12 cellular contexts compared by ENCODE assay signal in genomic region chr10:14820010-14820774, GRCh38. TPM values are rescaled to one million over a fixed set of nuclear protein-coding genes. Genes with fewer than 3 reads are reported as not detected.
DNase-seq lines count a peak whose midpoint lies in the region; ATAC-seq, FAIRE-seq and TF ChIP-seq lines count a peak whose summit lies in the region.
"Had no signal": no experiment of that assay in that cellular context is flagged by ENCODE, and none has a peak within 500 bp of the region (broad histone marks: within the 10 kb centered on the region; RNA-seq: fewer than 3 reads in every experiment).

No MANE protein-coding gene starts in this region.

- ATAC-seq in HG02870 (IDR thresholded peaks at IDR 0.05; ENCODE audit: unreplicated experiment): no peak
- ATAC-seq in activated CD8-positive, alpha-beta memory T cell treated with anti-CD3 and anti-CD28 coated beads, Interleukin-2, amount 10 ng/mL, durations not matched to agents 7 days and 5 days: no peak

- H3K27me3 ChIP-seq in bronchial epithelial cell (ENCODE audit: control insufficient read depth, insufficient read depth, low read length) (no peaks in the 10 kb centered on the region), Peyer's patch (no peaks in the 10 kb centered on the region)
- H3K27me3 ChIP-seq: adrenal gland had no signal

- CTCF ChIA-PET in activated CD8-positive, alpha-beta memory T cell treated with anti-CD3 and anti-CD28 coated beads, Interleukin-2, amount 10 ng/mL, durations not matched to agents 7 days and 5 days (lab: Charles Lee): interaction anchor here (0.6 to 2.7 kb wide), 3 partner anchors 322 to 623 kb away, joined by 3 to 10 read pairs (median 6); no protein-coding TSS in a partner anchor

- FAIRE-seq in bronchial epithelial cell (lab: Jason Lieb, UNC): no peak

- H3K36me3 Mint-ChIP-seq in activated CD8-positive, alpha-beta memory T cell treated with anti-CD3 and anti-CD28 coated beads, Interleukin-2, amount 10 ng/mL, durations not matched to agents 7 days and 5 days: no peaks in the 10 kb centered on the region
- H3K36me3 Mint-ChIP-seq: CD4-positive, CD25-positive, alpha-beta regulatory T cell had no signal

- TF ChIP-seq CTCF in AG09319 (IDR thresholded peaks at IDR 0.05; ENCODE audit: low read depth, low read length) (peak; percentile 27), bronchial epithelial cell (IDR thresholded peaks at IDR 0.05; ENCODE audit: insufficient read depth, low read length, severe bottlenecking) (no peak), Peyer's patch (IDR thresholded peaks at IDR 0.05) (no peak)

- peaks cover 0 to 6% (median 0%) of the 10 kb centered on the region in 4 donors for H3K4me1 ChIP-seq in Peyer's patch

- H3K36me3 ChIP-seq in bronchial epithelial cell (ENCODE audit: control insufficient read depth, insufficient read depth, low read length): no peaks in the 10 kb centered on the region
- no peaks in the 10 kb centered on the region for H3K36me3 ChIP-seq in Peyer's patch
- H3K36me3 ChIP-seq: adrenal gland had no signal

- no peaks in the 10 kb centered on the region for H3K9me3 ChIP-seq in Peyer's patch
- H3K9me3 ChIP-seq: adrenal gland had no signal

- H3K4me3 ChIP-seq in bronchial epithelial cell (ENCODE audit: low read depth, low read length) (no peak overlapping the region), Peyer's patch (no peak overlapping the region)
- H3K4me3 ChIP-seq: adrenal gland had no signal

- peaks cover under 1% of the 10 kb centered on the region for H3K27me3 Mint-ChIP-seq in activated CD8-positive, alpha-beta memory T cell treated with anti-CD3 and anti-CD28 coated beads, Interleukin-2, amount 10 ng/mL, durations not matched to agents 7 days and 5 days
- H3K27me3 Mint-ChIP-seq: CD4-positive, CD25-positive, alpha-beta regulatory T cell had no signal

- no peak overlapping the region for H3K27ac Mint-ChIP-seq in activated CD8-positive, alpha-beta memory T cell treated with anti-CD3 and anti-CD28 coated beads, Interleukin-2, amount 10 ng/mL, durations not matched to agents 7 days and 5 days
- H3K27ac Mint-ChIP-seq: T-helper 1 cell treated with Interleukin-12 subunit alpha and Interleukin-12 subunit beta and Interleukin-4 antibody, amounts not matched to agents 30 μg/mL and 1 μg/mL, for 36 hours had no signal

- no peaks in the 10 kb centered on the region for H3K9me3 Mint-ChIP-seq in activated CD8-positive, alpha-beta memory T cell treated with anti-CD3 and anti-CD28 coated beads, Interleukin-2, amount 10 ng/mL, durations not matched to agents 7 days and 5 days (ENCODE audit: low read depth)

- H3K4me3 Mint-ChIP-seq in activated CD8-positive, alpha-beta memory T cell treated with anti-CD3 and anti-CD28 coated beads, Interleukin-2, amount 10 ng/mL, durations not matched to agents 7 days and 5 days: no peak overlapping the region
- H3K4me3 Mint-ChIP-seq: CD4-positive, CD25-positive, alpha-beta regulatory T cell; T-helper 1 cell treated with Interleukin-12 subunit alpha and Interleukin-12 subunit beta and Interleukin-4 antibody, amounts not matched to agents 30 μg/mL and 1 μg/mL, for 36 hours had no signal

- H3K4me1 Mint-ChIP-seq in activated CD8-positive, alpha-beta memory T cell treated with anti-CD3 and anti-CD28 coated beads, Interleukin-2, amount 10 ng/mL, durations not matched to agents 7 days and 5 days: peaks cover 2% of the 10 kb centered on the region

- peak; percentile 83 for DNase-seq in AG09319 (ENCODE audit: extremely low read depth, low read depth)
- DNase-seq in HT1080 (ENCODE audit: low read depth): peak; percentile 92
- peak; percentile 61 for DNase-seq in bronchial epithelial cell (ENCODE audit: low read depth)
- peak; percentile 17 to 62 for DNase-seq in lung microvascular endothelial cell (ENCODE audit: low read depth in 2 of 2)
- no peak for DNase-seq in activated CD8-positive, alpha-beta memory T cell treated with anti-CD3 and anti-CD28 coated beads, Interleukin-2, amount 10 ng/mL, durations not matched to agents 7 days and 5 days
- DNase-seq in Peyer's patch: no peak
- DNase-seq in DMS114 treated with DMSO at 0.1 percent for 48 hours (lab: John Stamatoyannopoulos, UW; ENCODE audit: unreplicated experiment): no peak
- DNase-seq: CD4-positive, CD25-positive, alpha-beta regulatory T cell; NK-92 treated with Interleukin-12 subunit alpha and Interleukin-12 subunit beta, amount 100 ng/mL, for 24 hours had no signal

- H3K27ac ChIP-seq in Peyer's patch: no peak overlapping the region
- H3K27ac ChIP-seq: adrenal gland had no signal

- no peak for TF ChIP-seq POLR2A in Peyer's patch (IDR thresholded peaks at IDR 0.05)

RNA-seq across cellular contexts. Expression of gene CDNF, which starts 17.6 kb away (rescaled TPM):
- total RNA-seq in HT1080 (2014; rRNA removed; shearing (Covaris generic)): 0.10 and 0.77 TPM in 2 replicates
- polyA plus RNA-seq in HT1080 (2015; cell fraction: cytosol; rRNA removed): 0.41 and 1.8 TPM in 2 replicates
- 1.2 and 1.3 TPM in 2 replicates for polyA plus RNA-seq in HT1080 (2015; cell fraction: nucleus; rRNA removed)
- 0.79 and 1.3 TPM in 2 replicates for total RNA-seq in bronchial epithelial cell
- total RNA-seq in lung microvascular endothelial cell: 0.40 and 0.44 TPM in 2 replicates
- under 1 TPM; 0.50 to 0.94 TPM for total RNA-seq in activated CD8-positive, alpha-beta memory T cell treated with anti-CD3 and anti-CD28 coated beads, Interleukin-2, amount 10 ng/mL, durations not matched to agents 7 days and 5 days
- 1 to 10 TPM in 3 of 4 donors, not detected in 1; 3.1 to 6.7 (median 4.0) TPM for total RNA-seq in Peyer's patch

RNA-seq across cellular contexts. Expression of gene HSPA14, which starts 17.9 kb away (rescaled TPM):
- total RNA-seq in HT1080 (2014; rRNA removed; shearing (Covaris generic)): 32.3 and 33.0 TPM in 2 replicates
- polyA plus RNA-seq in HT1080 (2015; cell fraction: cytosol; rRNA removed): 23.3 and 24.9 TPM in 2 replicates
- 25.4 and 29.6 TPM in 2 replicates for polyA plus RNA-seq in HT1080 (2015; cell fraction: nucleus; rRNA removed)
- total RNA-seq in bronchial epithelial cell (6.3 and 6.8 TPM in 2 replicates), lung microvascular endothelial cell (8.7 and 10.0 TPM in 2 replicates), Peyer's patch (10 to 100 TPM; 11.4 to 20.6 (median 12.0) TPM)
- total RNA-seq in activated CD8-positive, alpha-beta memory T cell treated with anti-CD3 and anti-CD28 coated beads, Interleukin-2, amount 10 ng/mL, durations not matched to agents 7 days and 5 days: 10 to 100 TPM; 26.4 to 35.0 TPM

RNA-seq across cellular contexts. Expression of gene MSANTD7, which starts 17.9 kb away (rescaled TPM):
- 25.9 and 26.1 TPM in 2 replicates for total RNA-seq in HT1080 (2014; rRNA removed; shearing (Covaris generic))
- 11.7 and 12.1 TPM in 2 replicates for polyA plus RNA-seq in HT1080 (2015; cell fraction: cytosol; rRNA removed)
- polyA plus RNA-seq in HT1080 (2015; cell fraction: nucleus; rRNA removed): 11.5 and 12.9 TPM in 2 replicates
- 21.4 and 21.6 TPM in 2 replicates for total RNA-seq in bronchial epithelial cell
- total RNA-seq in lung microvascular endothelial cell: 11.6 and 16.1 TPM in 2 replicates
- 10 to 100 TPM; 20.1 to 21.0 TPM for total RNA-seq in activated CD8-positive, alpha-beta memory T cell treated with anti-CD3 and anti-CD28 coated beads, Interleukin-2, amount 10 ng/mL, durations not matched to agents 7 days and 5 days
- total RNA-seq in Peyer's patch: 10 to 100 TPM in 3 of 4 donors, 1 to 10 TPM in 1; 9.1 to 12.8 (median 10.3) TPM

RNA-seq across cellular contexts. Expression of gene FAM107B, which starts 45.5 kb away (rescaled TPM):
- total RNA-seq in HT1080 (2014; rRNA removed; shearing (Covaris generic)): 9.8 and 11.2 TPM in 2 replicates
- 31.7 and 35.6 TPM in 2 replicates for polyA plus RNA-seq in HT1080 (2015; cell fraction: cytosol; rRNA removed)
- 9.7 and 13.0 TPM in 2 replicates for polyA plus RNA-seq in HT1080 (2015; cell fraction: nucleus; rRNA removed)
- 18.7 and 18.8 TPM in 2 replicates for total RNA-seq in bronchial epithelial cell
- 54.6 and 68.2 TPM in 2 replicates for total RNA-seq in lung microvascular endothelial cell
- 100 to 1,000 TPM; 114 to 208 TPM for total RNA-seq in activated CD8-positive, alpha-beta memory T cell treated with anti-CD3 and anti-CD28 coated beads, Interleukin-2, amount 10 ng/mL, durations not matched to agents 7 days and 5 days
- 10 to 100 TPM; 36.6 to 89.1 (median 39.6) TPM for total RNA-seq in Peyer's patch

RNA-seq across cellular contexts. Expression of gene SUV39H2, which starts 58.5 kb away (rescaled TPM):
- total RNA-seq in HT1080 (2014; rRNA removed; shearing (Covaris generic)): 26.4 and 36.1 TPM in 2 replicates
- polyA plus RNA-seq in HT1080 (2015; cell fraction: cytosol; rRNA removed): 24.3 and 26.4 TPM in 2 replicates
- 19.4 and 25.7 TPM in 2 replicates for polyA plus RNA-seq in HT1080 (2015; cell fraction: nucleus; rRNA removed)
- 6.1 and 7.4 TPM in 2 replicates for total RNA-seq in bronchial epithelial cell
- total RNA-seq in lung microvascular endothelial cell: 7.6 and 8.1 TPM in 2 replicates
- total RNA-seq in activated CD8-positive, alpha-beta memory T cell treated with anti-CD3 and anti-CD28 coated beads, Interleukin-2, amount 10 ng/mL, durations not matched to agents 7 days and 5 days: 10 to 100 TPM; 33.4 to 40.3 TPM
- 10 to 100 TPM in 2 of 4 donors, 1 to 10 TPM in 2; 2.5 to 22.3 (median 9.0) TPM for total RNA-seq in Peyer's patch

Comparison
In these comparisons a context has a peak if more than half of its experiments do, and no peak if none do; other contexts are left out.
1. DNase-seq: peak in AG09319 (single experiment), HT1080 (single experiment), bronchial epithelial cell (single experiment) and lung microvascular endothelial cell (2 of 2); none in activated CD8-positive, alpha-beta memory T cell treated with anti-CD3 and anti-CD28 coated beads, Interleukin-2, amount 10 ng/mL, durations not matched to agents 7 days and 5 days (single experiment), Peyer's patch (0 of 3) and DMS114 treated with DMSO at 0.1 percent for 48 hours (single experiment).